ENCODE assay signal across 9 cellular contexts in the genomic region with DNA sequence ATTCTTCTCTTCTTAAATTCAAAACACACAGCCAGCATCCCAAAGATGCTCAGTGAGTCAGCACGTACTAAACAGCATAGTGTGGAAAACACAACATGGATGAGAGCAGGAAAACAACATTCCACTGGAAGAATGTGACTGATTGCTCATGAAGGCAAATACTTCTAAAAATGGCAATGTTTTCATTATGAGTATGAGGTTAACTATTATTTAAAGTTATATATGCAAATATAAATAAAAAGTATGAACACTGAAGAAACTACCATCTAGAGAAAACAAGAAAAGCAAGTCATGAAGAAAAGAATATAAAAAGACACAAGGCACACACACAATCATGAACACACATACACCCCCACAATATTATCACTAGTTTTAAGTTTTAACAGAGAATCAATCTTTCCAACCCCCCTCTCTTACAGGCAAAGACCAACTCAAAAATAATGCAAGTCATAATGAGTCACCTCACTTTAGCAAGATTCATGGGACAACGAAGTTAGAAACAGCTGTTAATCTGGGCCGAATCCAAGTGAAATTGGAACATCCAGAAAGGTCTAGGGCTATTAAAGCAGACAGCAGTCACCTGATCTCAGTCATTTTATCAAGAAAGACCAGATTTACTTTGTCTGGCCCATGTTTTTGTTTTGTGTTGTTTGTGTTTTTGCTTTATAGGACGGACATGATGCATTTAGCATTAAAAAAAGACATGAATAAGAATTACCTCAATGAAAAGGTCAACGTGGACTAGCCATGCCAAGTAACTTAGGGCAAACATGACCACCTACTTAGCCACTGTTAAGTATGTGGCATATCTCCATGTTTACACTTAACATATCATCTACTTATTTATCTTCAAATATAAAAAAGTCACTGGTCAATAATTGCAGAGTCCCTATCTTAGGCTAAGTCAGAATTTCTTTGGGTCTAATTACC. TPM values are rescaled to one million over a fixed set of nuclear protein-coding genes. Genes with fewer than 3 reads are reported as not detected.
DNase-seq lines count a peak whose midpoint lies in the region; ATAC-seq, FAIRE-seq and TF ChIP-seq lines count a peak whose summit lies in the region.
"Had no signal": no experiment of that assay in that cellular context is flagged by ENCODE, and none has a peak within 500 bp of the region (broad histone marks: within the 10 kb centered on the region; RNA-seq: fewer than 3 reads in every experiment).

No MANE protein-coding gene starts in this region.

- H3K9me3 ChIP-seq in astrocyte (ENCODE audit: insufficient read depth, low read depth, low read length) (no peaks in the 10 kb centered on the region), hepatocyte (ENCODE audit: low read depth) (no peaks in the 10 kb centered on the region), suprapubic skin (no peaks in the 10 kb centered on the region)

- H3K4me2 ChIP-seq in astrocyte (ENCODE audit: low read length) (peak overlapping the region; percentile 81), hepatocyte (no peak overlapping the region)

- no peak overlapping the region for H2AFZ ChIP-seq in astrocyte (ENCODE audit: low read depth, low read length)
- no peak overlapping the region for H2AFZ ChIP-seq in hepatocyte

- H3K4me3 ChIP-seq in astrocyte (ENCODE audit: insufficient read depth, low read depth, low read length) (peak overlapping the region; percentile 38), hepatocyte (no peak overlapping the region), suprapubic skin (no peak overlapping the region)

- TF ChIP-seq EP300 in suprapubic skin (IDR thresholded peaks at IDR 0.05): no peak

- WGBS in hepatocyte (ENCODE audit: low lambda C conversion rate, missing lambda C conversion rate): 82% methylated on average over 5 of the region's 5 CpGs
- 44% methylated on average over 5 of the region's 5 CpGs for WGBS in suprapubic skin

- peak overlapping the region; percentile 99 for H3K27ac Mint-ChIP-seq in astrocyte (ENCODE audit: unreplicated experiment)

- H3K4me1 ChIP-seq in astrocyte (ENCODE audit: insufficient read depth, low read length) (peaks cover 48% of the 10 kb centered on the region), hepatocyte (ENCODE audit: insufficient read depth) (peaks cover 16% of the 10 kb centered on the region), suprapubic skin (peaks cover 34% of the 10 kb centered on the region)

- peaks cover 56% of the 10 kb centered on the region for H3K79me2 ChIP-seq in astrocyte (ENCODE audit: insufficient read depth, low read length)
- H3K79me2 ChIP-seq in hepatocyte: peaks cover 7% of the 10 kb centered on the region

- peaks cover 44% of the 10 kb centered on the region for H3K4me1 Mint-ChIP-seq in astrocyte (ENCODE audit: low read depth, unreplicated experiment)

- in situ Hi-C loops in GM13976 (cut with MboI; ENCODE audit: low sequenced_read_pairs, unreplicated experiment): no loop called here

- H3K27me3 ChIP-seq in astrocyte (ENCODE audit: insufficient read depth, low read length) (no peaks in the 10 kb centered on the region), hepatocyte (no peaks in the 10 kb centered on the region), suprapubic skin (no peaks in the 10 kb centered on the region)

- H3K36me3 ChIP-seq in astrocyte (ENCODE audit: insufficient read depth, low read length) (no peaks in the 10 kb centered on the region), hepatocyte (replicated peaks; ENCODE audit: insufficient read depth, low read depth) (no peaks in the 10 kb centered on the region), suprapubic skin (peaks cover 3% of the 10 kb centered on the region)

- peak overlapping the region; percentile 37 for H3K4me3 Mint-ChIP-seq in astrocyte (ENCODE audit: unreplicated experiment)

- TF ChIP-seq POLR2A in suprapubic skin (IDR thresholded peaks at IDR 0.05): no peak

- ATAC-seq in HG02884 (IDR thresholded peaks at IDR 0.05; ENCODE audit: unreplicated experiment) (no peak), HG03354 (IDR thresholded peaks at IDR 0.05; ENCODE audit: poor library complexity, severe bottlenecking, unreplicated experiment) (no peak)

- no peaks in the 10 kb centered on the region for H3K27me3 Mint-ChIP-seq in astrocyte (ENCODE audit: low read depth, unreplicated experiment)

- H4K20me1 ChIP-seq in astrocyte (ENCODE audit: insufficient read depth, low read length) (no peaks in the 10 kb centered on the region), hepatocyte (ENCODE audit: insufficient read depth, poor library complexity, severe bottlenecking) (no peaks in the 10 kb centered on the region)

- no peaks in the 10 kb centered on the region for H3K9me2 ChIP-seq in hepatocyte (replicated peaks; ENCODE audit: insufficient read depth)

- DNase-seq in HT1080 (ENCODE audit: low read depth): peak; percentile 85
- peak; percentile 97 for DNase-seq in astrocyte (ENCODE audit: low read depth)
- peak; percentile 21 for DNase-seq in hepatocyte (ENCODE audit: low spot score)
- DNase-seq in suprapubic skin (ENCODE audit: low spot score in 2 of 2): no peak
- no peak for DNase-seq in GM13976 (ENCODE audit: low spot score)
- DNase-seq in activated naive CD4-positive, alpha-beta T cell treated with Interleukin-2 at 50 U/mL for 16 hours: no peak
- DNase-seq: midbrain had no signal

- peak overlapping the region; percentile 82 for H3K9ac ChIP-seq in astrocyte (ENCODE audit: low read length)

- H3K9me3 Mint-ChIP-seq in astrocyte (ENCODE audit: unreplicated experiment): peaks cover 2% of the 10 kb centered on the region

- peak; percentile 98 for FAIRE-seq in astrocyte (lab: Jason Lieb, UNC)

- TF ChIP-seq CTCF in astrocyte (IDR thresholded peaks at IDR 0.05; ENCODE audit: insufficient read depth, low read depth, low read length): no peak
- TF ChIP-seq CTCF in hepatocyte (IDR thresholded peaks at IDR 0.05; ENCODE audit: poor library complexity): no peak
- no peak for TF ChIP-seq CTCF in suprapubic skin (IDR thresholded peaks at IDR 0.05)
- no peak for TF ChIP-seq CTCF in GM13976 (IDR thresholded peaks at IDR 0.05; ENCODE audit: borderline replicate concordance, control extremely low read depth, extremely low read depth, insufficient read depth, missing control alignments)

- peaks cover 3% of the 10 kb centered on the region for H3K36me3 Mint-ChIP-seq in astrocyte (ENCODE audit: low read depth, unreplicated experiment)

- H3K27ac ChIP-seq in astrocyte (ENCODE audit: low read depth, low read length): peak overlapping the region; percentile 98
- H3K27ac ChIP-seq in hepatocyte: peak overlapping the region; percentile 74
- peak overlapping the region; percentile 86 for H3K27ac ChIP-seq in suprapubic skin

RNA-seq across cellular contexts. Expression of gene GBE1, which starts 18.1 kb away (rescaled TPM):
- total RNA-seq in HT1080 (2014; rRNA removed; shearing (Covaris generic)): 31.3 and 35.1 TPM in 2 replicates
- polyA plus RNA-seq in HT1080 (2015; cell fraction: cytosol; rRNA removed): 46.5 and 55.8 TPM in 2 replicates
- polyA plus RNA-seq in HT1080 (2015; cell fraction: nucleus; rRNA removed): 66.3 and 81.4 TPM in 2 replicates
- total RNA-seq in astrocyte (58.6 and 60.3 TPM in 2 replicates), hepatocyte (23.9 and 25.8 TPM in 2 replicates), suprapubic skin (10 to 100 TPM; 15.8 to 28.6 (median 20.5) TPM)
- 15.6 and 17.6 TPM in 2 replicates for polyA plus RNA-seq in hepatocyte

Comparison
In these comparisons a context has a peak if more than half of its experiments do, and no peak if none do; other contexts are left out.
1. DNase-seq: peak in HT1080 (single experiment), astrocyte (single experiment) and hepatocyte (single experiment); none in suprapubic skin (0 of 2), GM13976 (single experiment) and activated naive CD4-positive, alpha-beta T cell treated with Interleukin-2 at 50 U/mL for 16 hours (single experiment).
2. Peak in every context shown above with its lines, with median percentiles within 50 percentile points of each other: H3K27ac ChIP-seq.